Comparison of ENCODE assay signal across 10 cellular contexts in the genomic region with DNA sequence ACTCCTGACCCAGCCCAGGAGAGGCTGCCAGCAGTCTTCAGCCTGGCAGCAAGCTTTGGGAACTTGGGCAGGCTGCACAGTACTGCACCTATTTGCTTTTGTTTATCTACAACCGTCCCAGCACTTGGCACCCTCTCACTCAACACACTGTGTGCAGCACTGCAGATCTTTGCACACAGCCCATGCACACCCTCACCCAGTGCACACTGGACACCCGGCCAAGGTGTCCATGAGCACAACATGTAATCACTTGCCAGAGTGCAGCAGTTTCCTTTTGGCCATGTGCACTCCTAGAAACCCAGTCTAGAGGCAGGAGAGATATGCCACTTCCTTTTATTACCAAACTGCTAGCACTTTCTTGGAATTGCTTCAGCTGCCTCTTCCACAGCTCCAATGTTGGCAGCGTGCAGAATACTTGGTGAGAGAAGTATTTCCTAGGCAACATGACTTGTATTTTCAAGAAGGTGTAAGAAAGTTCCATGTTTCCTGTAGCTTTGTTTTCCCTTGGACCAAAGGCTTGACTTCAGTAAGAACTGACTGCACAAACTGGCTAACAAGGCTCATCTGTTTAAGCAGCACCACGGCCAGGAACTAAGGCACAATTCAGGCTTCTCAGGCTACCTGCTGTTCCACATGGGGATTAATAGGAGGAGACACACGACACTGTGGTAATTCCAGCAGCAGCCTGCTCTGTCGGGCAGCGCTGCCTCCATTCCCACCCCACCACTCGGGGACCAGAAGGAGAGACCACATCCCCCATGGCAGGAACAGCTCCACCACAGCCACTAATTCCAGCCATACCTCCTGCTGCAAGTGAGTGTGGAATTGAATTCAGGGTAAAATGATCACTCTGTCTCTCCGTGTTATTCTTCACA. TPM values are rescaled to one million over a fixed set of nuclear protein-coding genes. Genes with fewer than 3 reads are reported as not detected.
DNase-seq lines count a peak whose midpoint lies in the region; ATAC-seq and TF ChIP-seq lines count a peak whose summit lies in the region.
"Had no signal": no experiment of that assay in that cellular context is flagged by ENCODE, and none has a peak within 500 bp of the region (broad histone marks: within the 10 kb centered on the region; RNA-seq: fewer than 3 reads in every experiment).

No MANE protein-coding gene starts in this region.

- H3K27ac ChIP-seq in dorsolateral prefrontal cortex = peak overlapping the region in 32 of 59 donors; percentile 5 to 83 (median 52)

- H3K4me3 ChIP-seq in AG09309 (ENCODE audit: control insufficient read depth, low read depth, low read length) (no peak overlapping the region), dorsolateral prefrontal cortex (peak overlapping the region in 6 of 59 donors; percentile 3 to 29 (median 10))

- H3K4me1 Mint-ChIP-seq in activated T-cell treated with anti-CD3 and anti-CD28 coated beads, Interleukin-2, amount 50 U/mL, for 72 hours (ENCODE audit: low read depth) = no peaks in the 10 kb centered on the region

- DNase-seq in AG09309 (ENCODE audit: low read depth) (peak; percentile 7), NCI-H2196 (lab: John Stamatoyannopoulos, UW; ENCODE audit: unreplicated experiment) (peak; percentile 35), dorsolateral prefrontal cortex (peak in 2 of 10 donors; percentile 30 to 34), midbrain (lab: John Stamatoyannopoulos, UW) (peak; percentile 29), GM20000 (ENCODE audit: low spot score) (no peak), NCI-H510A (lab: John Stamatoyannopoulos, UW) (no peak)
- no peak for DNase-seq in activated T-cell treated with anti-CD3 and anti-CD28 coated beads, Interleukin-2, amount 50 U/mL, for 72 hours
- DNase-seq: activated T-cell treated with anti-CD3 and anti-CD28 coated beads for 4 hours; CD4-positive, CD25-positive, alpha-beta regulatory T cell had no signal

- no peaks in the 10 kb centered on the region for H3K27me3 ChIP-seq in dorsolateral prefrontal cortex

- no peaks in the 10 kb centered on the region for H3K9me3 Mint-ChIP-seq in activated T-cell treated with anti-CD3 and anti-CD28 coated beads, Interleukin-2, amount 50 U/mL, for 72 hours
- H3K9me3 Mint-ChIP-seq: CD4-positive, CD25-positive, alpha-beta regulatory T cell had no signal

- TF ChIP-seq CTCF in AG09309 (IDR thresholded peaks at IDR 0.05; ENCODE audit: control insufficient read depth, insufficient read depth, low read depth, low read length, missing control alignments) = no peak
- no peak for TF ChIP-seq CTCF in dorsolateral prefrontal cortex (IDR thresholded peaks at IDR 0.05 in 54 of 56, conservative IDR thresholded peaks at IDR 0.05 in 2 of 56; ENCODE audit: low read depth in 1 of 56, partially characterized antibody in 56 of 56)
- TF ChIP-seq CTCF in GM20000 (IDR thresholded peaks at IDR 0.05; ENCODE audit: extremely low read depth, missing control alignments) = no peak

- H3K27ac Mint-ChIP-seq in activated T-cell treated with anti-CD3 and anti-CD28 coated beads, Interleukin-2, amount 50 U/mL, for 72 hours = no peak overlapping the region
- H3K27ac Mint-ChIP-seq: CD4-positive, CD25-positive, alpha-beta regulatory T cell had no signal

- no peaks in the 10 kb centered on the region for H3K36me3 Mint-ChIP-seq in activated T-cell treated with anti-CD3 and anti-CD28 coated beads, Interleukin-2, amount 50 U/mL, for 72 hours (ENCODE audit: insufficient read depth in 2 of 2)
- H3K36me3 Mint-ChIP-seq: CD4-positive, CD25-positive, alpha-beta regulatory T cell had no signal

- no peak overlapping the region for H3K4me3 Mint-ChIP-seq in activated T-cell treated with anti-CD3 and anti-CD28 coated beads, Interleukin-2, amount 50 U/mL, for 72 hours

- intact Hi-C loops in dorsolateral prefrontal cortex (cut with DNase I) = loop anchor here in 1 of 2 donors (5.0 kb wide), 1 partner anchor 131 kb away; the partner anchor contains the start of gene NEK5

- no peak for ATAC-seq in activated T-cell treated with anti-CD3 and anti-CD28 coated beads, Interleukin-2, amount 50 U/mL, for 72 hours (replicated peaks in 1 of 2)
- no peak for ATAC-seq in HG03196 (IDR thresholded peaks at IDR 0.05; ENCODE audit: unreplicated experiment)

- peaks cover 16% of the 10 kb centered on the region for H3K27me3 Mint-ChIP-seq in activated T-cell treated with anti-CD3 and anti-CD28 coated beads, Interleukin-2, amount 50 U/mL, for 72 hours (ENCODE audit: low read depth)

RNA-seq across cellular contexts. Expression of gene ATP7B, which starts 15.3 kb away (rescaled TPM):
- total RNA-seq in dorsolateral prefrontal cortex = 10 to 100 TPM in 116 of 120 experiments, 1 to 10 TPM in 4; 7.1 to 33.2 (median 17.6) TPM
- total RNA-seq in activated T-cell treated with anti-CD3 and anti-CD28 coated beads, Interleukin-2, amount 50 U/mL, for 72 hours = 1 to 10 TPM; 2.3 to 3.0 TPM

RNA-seq across cellular contexts. Expression of gene ALG11, which starts 16.3 kb away (rescaled TPM):
- total RNA-seq in dorsolateral prefrontal cortex = 10 to 100 TPM; 21.8 to 45.8 (median 34.2) TPM
- total RNA-seq in activated T-cell treated with anti-CD3 and anti-CD28 coated beads, Interleukin-2, amount 50 U/mL, for 72 hours = 10 to 100 TPM; 22.5 to 26.5 TPM

RNA-seq across cellular contexts. Expression of gene UTP14C, which starts 28.6 kb away (rescaled TPM):
- total RNA-seq in dorsolateral prefrontal cortex = 10 to 100 TPM; 12.4 to 22.5 (median 17.7) TPM
- 10 to 100 TPM; 10.0 to 10.4 TPM for total RNA-seq in activated T-cell treated with anti-CD3 and anti-CD28 coated beads, Interleukin-2, amount 50 U/mL, for 72 hours

Comparison
In these comparisons a context has a peak if more than half of its experiments do, and no peak if none do; other contexts are left out.
1. DNase-seq: peak in AG09309 (single experiment), NCI-H2196 (single experiment) and midbrain (single experiment); none in activated T-cell treated with anti-CD3 and anti-CD28 coated beads, Interleukin-2, amount 50 U/mL, for 72 hours (0 of 2), GM20000 (single experiment) and NCI-H510A (single experiment).